ENCODE assay signal across 29 cellular contexts in the genomic region with DNA sequence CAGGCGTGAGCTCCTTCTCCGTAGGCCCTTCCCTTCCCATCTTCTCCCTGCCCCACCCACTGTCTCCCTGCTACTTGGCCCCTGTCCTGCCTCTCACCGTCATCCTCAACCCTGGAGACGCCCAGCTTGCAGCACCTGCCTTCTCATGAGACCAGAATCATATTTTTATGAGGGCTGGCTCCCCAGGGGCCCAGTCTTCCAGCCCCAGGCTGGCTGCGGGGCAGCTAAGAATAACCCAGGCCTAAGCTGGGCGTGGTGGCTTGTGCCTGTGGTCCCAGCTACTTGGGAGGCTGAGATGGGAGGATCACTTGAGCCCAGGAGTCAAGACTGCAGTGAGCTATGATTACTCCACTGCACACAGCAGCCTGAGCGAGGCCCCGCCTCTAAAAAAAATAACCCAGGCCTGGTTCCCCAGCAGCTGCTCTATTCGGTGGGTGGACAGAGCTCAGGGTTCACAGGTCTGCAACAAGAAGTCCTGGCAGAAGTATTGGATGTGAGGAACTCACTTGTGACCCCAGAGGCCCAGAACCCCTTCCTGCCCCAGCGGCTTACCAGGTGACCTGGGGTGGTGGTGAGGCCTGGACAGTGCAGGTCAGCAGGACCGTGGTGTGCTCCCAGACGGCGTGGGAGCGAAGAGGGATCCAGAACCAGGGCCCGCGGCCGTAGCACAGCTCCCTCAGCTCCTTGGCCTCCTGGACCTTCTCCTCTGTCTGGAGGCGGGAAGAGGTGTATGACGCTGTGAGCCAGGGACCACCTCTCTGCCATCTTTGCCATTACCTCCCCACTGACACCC. TPM values are rescaled to one million over a fixed set of nuclear protein-coding genes. Genes with fewer than 3 reads are reported as not detected.
DNase-seq lines count a peak whose midpoint lies in the region; ATAC-seq and TF ChIP-seq lines count a peak whose summit lies in the region.
"Had no signal": no experiment of that assay in that cellular context is flagged by ENCODE, and none has a peak within 500 bp of the region (broad histone marks: within the 10 kb centered on the region; RNA-seq: fewer than 3 reads in every experiment).

No MANE protein-coding gene starts in this region.

- no peak overlapping the region for H2BK120ac ChIP-seq in neuronal stem cell (ENCODE audit: low read depth, low read length)

- peak overlapping the region; percentile 9 for H3K14ac ChIP-seq in neuronal stem cell (ENCODE audit: low read length)

- H2BK12ac ChIP-seq in neuronal stem cell (ENCODE audit: low read length): no peak overlapping the region

- H4K8ac ChIP-seq in neuronal stem cell (ENCODE audit: low read depth, low read length): no peak overlapping the region

- H3K27me3 ChIP-seq in left ventricle myocardium inferior (ENCODE audit: low read depth) (no peaks in the 10 kb centered on the region), duodenal mucosa (ENCODE audit: control insufficient read depth in 1 of 2, insufficient read depth in 2 of 2, low read length in 2 of 2) (no peaks in the 10 kb centered on the region), neuronal stem cell (ENCODE audit: control insufficient read depth in 3 of 3, insufficient read depth in 3 of 3, low read depth in 1 of 3, low read length in 3 of 3) (peaks cover 0 to 20% (median 0%) of the 10 kb centered on the region in 3 experiments), transverse colon (no peaks in the 10 kb centered on the region), body of pancreas (no peaks in the 10 kb centered on the region)
- H3K27me3 ChIP-seq: SJSA1 had no signal

- H3K4me3 ChIP-seq in left ventricle myocardium inferior (no peak overlapping the region), duodenal mucosa (ENCODE audit: low read depth in 1 of 2, low read length in 2 of 2) (no peak overlapping the region), neuronal stem cell (ENCODE audit: low read length in 2 of 2) (no peak overlapping the region), transverse colon (no peak overlapping the region), body of pancreas (no peak overlapping the region)
- H3K4me3 ChIP-seq: A549, prostate gland, SJSA1 had no signal

- H2AFZ ChIP-seq in neuronal stem cell (ENCODE audit: low read length): no peak overlapping the region

- no peak for TF ChIP-seq EP300 in transverse colon (IDR thresholded peaks at IDR 0.05; ENCODE audit: low read depth)

- TF ChIP-seq CTCF in left ventricle myocardium inferior (IDR thresholded peaks at IDR 0.05; ENCODE audit: borderline replicate concordance): no peak
- TF ChIP-seq CTCF in transverse colon (IDR thresholded peaks at IDR 0.05): no peak
- no peak for TF ChIP-seq CTCF in body of pancreas (IDR thresholded peaks at IDR 0.05)

- ATAC-seq in Right ventricle myocardium superior (ENCODE audit: poor library complexity) (no peak), GM18873 (IDR thresholded peaks at IDR 0.05; ENCODE audit: low FRiP score, unreplicated experiment) (no peak), body of pancreas (no peak)
- ATAC-seq: A549; activated naive CD4-positive, alpha-beta T cell treated with anti-CD3 and anti-CD28 coated beads, Interleukin-2, amount 50 U/mL, for 72 hours had no signal

- TF ChIP-seq POLR2A in transverse colon (IDR thresholded peaks at IDR 0.05): no peak
- TF ChIP-seq POLR2A in body of pancreas (IDR thresholded peaks at IDR 0.05): no peak

- intact Hi-C loops in left ventricle myocardium inferior (cut with micrococcal nuclease): no loop called here
- intact Hi-C loops in Right ventricle myocardium superior (cut with DNase I): no loop called here
- intact Hi-C loops in transverse colon (cut with DNase I; ENCODE audit: low total_unique reads): no loop called here
- intact Hi-C loops in body of pancreas (cut with DNase I): no loop called here

- H3K79me1 ChIP-seq in neuronal stem cell (ENCODE audit: low read depth, low read length): no peaks in the 10 kb centered on the region

- H2AK5ac ChIP-seq in neuronal stem cell (ENCODE audit: low read depth, low read length): peak overlapping the region; percentile 89

- peak overlapping the region; percentile 11 for H3K23ac ChIP-seq in neuronal stem cell (ENCODE audit: low read depth, low read length, poor library complexity)

- H3K4me1 ChIP-seq in left ventricle myocardium inferior (peaks cover 84% of the 10 kb centered on the region), duodenal mucosa (ENCODE audit: control insufficient read depth in 1 of 2, insufficient read depth in 2 of 2, low read length in 2 of 2) (peaks cover 20 to 39% of the 10 kb centered on the region in 2 donors), neuronal stem cell (ENCODE audit: control insufficient read depth in 2 of 2, insufficient read depth in 1 of 2, low read depth in 1 of 2, low read length in 2 of 2) (peaks cover 0 to 12% of the 10 kb centered on the region in 2 donors), transverse colon (peaks cover 0 to 11% (median 9%) of the 10 kb centered on the region in 4 donors), body of pancreas (peaks cover 24% of the 10 kb centered on the region)
- H3K4me1 ChIP-seq: prostate gland had no signal

- H2BK5ac ChIP-seq in neuronal stem cell (ENCODE audit: low read length): peak overlapping the region; percentile 19

- peak overlapping the region; percentile 45 for H3K18ac ChIP-seq in neuronal stem cell (ENCODE audit: low read length)

- peak overlapping the region; percentile 96 for H3K27ac ChIP-seq in left ventricle myocardium inferior (replicated peaks)
- H3K27ac ChIP-seq in duodenal mucosa (ENCODE audit: low read depth, low read length): peak overlapping the region; percentile 1
- no peak overlapping the region for H3K27ac ChIP-seq in neuronal stem cell (replicated peaks; ENCODE audit: low read length)
- H3K27ac ChIP-seq in transverse colon: no peak overlapping the region
- no peak overlapping the region for H3K27ac ChIP-seq in body of pancreas
- H3K27ac ChIP-seq: epithelial cell of prostate, prostate gland, SJSA1 had no signal

- DNase-seq in left ventricle myocardium inferior: no peak
- DNase-seq in Right ventricle myocardium superior: no peak
- DNase-seq in neuronal stem cell (ENCODE audit: low spot score): no peak
- DNase-seq in transverse colon: peak; percentile 53
- no peak for DNase-seq in KBM-7
- no peak for DNase-seq in body of pancreas
- DNase-seq: activated CD4-positive, alpha-beta T cell treated with anti-CD3 and anti-CD28 coated beads, Interleukin-2, amount 10 ng/mL, durations not matched to agents 7 days and 5 days; activated effector memory CD4-positive, alpha-beta T cell treated with Interleukin-2 at 50 U/mL for 16 hours; activated T-cell treated with anti-CD3 and anti-CD28 coated beads, Interleukin-2, amount 50 U/mL, for 1 hour; amygdala; CD4-positive, alpha-beta T cell; effector CD8-positive, alpha-beta T cell; mesenchymal stem cell; NCI-H146; NCI-H2107; NCI-H446; NCI-H82; nucleus accumbens; stimulated activated naive CD4-positive, alpha-beta T cell; T1000 had no signal

- H4K91ac ChIP-seq in neuronal stem cell (ENCODE audit: low read depth, low read length, poor library complexity): no peak overlapping the region

- H3K4ac ChIP-seq in neuronal stem cell (ENCODE audit: low read length): no peak overlapping the region

- peak overlapping the region; percentile 79 for H2BK15ac ChIP-seq in neuronal stem cell (ENCODE audit: low read length)

- no CpG with 5 or more reads among the region's 19 CpGs for WGBS in neuronal stem cell (ENCODE audit: extremely low coverage in 2 of 2, insufficient read length in 2 of 2, insufficient replicate concordance in 1 of 2), 2 donors
- 77% methylated on average over 19 of the region's 19 CpGs; no CpG with 5 or more reads in 1 of the 2 donors for WGBS in transverse colon (ENCODE audit: low coverage in 1 of 2), 2 donors
- WGBS in body of pancreas, 2 donors: 86% methylated on average over 13 to 19 of the region's 19 CpGs

- H3K36me3 ChIP-seq in left ventricle myocardium inferior: peaks cover 37% of the 10 kb centered on the region
- no peaks in the 10 kb centered on the region for H3K36me3 ChIP-seq in duodenal mucosa (ENCODE audit: control insufficient read depth in 1 of 2, insufficient read depth in 2 of 2, low read length in 2 of 2)
- H3K36me3 ChIP-seq in neuronal stem cell (replicated peaks in 1 of 2; ENCODE audit: control insufficient read depth in 2 of 2, insufficient read depth in 2 of 2, low read length in 2 of 2): no peaks in the 10 kb centered on the region
- H3K36me3 ChIP-seq in transverse colon: no peaks in the 10 kb centered on the region
- no peaks in the 10 kb centered on the region for H3K36me3 ChIP-seq in body of pancreas (replicated peaks in 1 of 2; ENCODE audit: insufficient read depth in 1 of 2, low read depth in 2 of 2)
- H3K36me3 ChIP-seq: prostate gland, SJSA1 had no signal

- H3K9me3 ChIP-seq in left ventricle myocardium inferior (replicated peaks) (no peaks in the 10 kb centered on the region), duodenal mucosa (ENCODE audit: control insufficient read depth in 1 of 2, low read length in 2 of 2) (no peaks in the 10 kb centered on the region), neuronal stem cell (replicated peaks in 1 of 2; ENCODE audit: control insufficient read depth in 2 of 2, insufficient read depth in 1 of 2, low read depth in 1 of 2, low read length in 2 of 2) (no peaks in the 10 kb centered on the region), transverse colon (no peaks in the 10 kb centered on the region), body of pancreas (no peaks in the 10 kb centered on the region)
- H3K9me3 ChIP-seq: A549, prostate gland, SJSA1 had no signal

- H3K9ac ChIP-seq in duodenal mucosa (ENCODE audit: low read depth in 1 of 2, low read length in 2 of 2) (peak overlapping the region in 1 of 2 donors; percentile 43), neuronal stem cell (ENCODE audit: low read depth, low read length, poor library complexity) (peak overlapping the region; percentile 25)

- no peak overlapping the region for H3K4me2 ChIP-seq in neuronal stem cell (ENCODE audit: insufficient read depth, low read length, poor library complexity, severe bottlenecking)
- H3K4me2 ChIP-seq: A549 had no signal

- in situ Hi-C loops in transverse colon (cut with MboI; ENCODE audit: low pct_ligation_motif_present in 1 of 4, low pct_unique_long_range_greater_than_20kb in 1 of 4, low sequenced_read_pairs in 3 of 4): no loop called here
- in situ Hi-C loops in KBM-7 (cut with MboI; ENCODE audit: low pct_unique_long_range_greater_than_20kb, low sequenced_read_pairs): no loop called here

RNA-seq across cellular contexts. Expression of gene MYOM3, which starts 6.4 kb away (rescaled TPM):
- total RNA-seq in left ventricle myocardium inferior (440 TPM), Right ventricle myocardium superior (396 TPM), transverse colon (1 to 10 TPM in 3 of 4 donors, under 1 TPM in 1; 0.60 to 7.5 (median 3.0) TPM), body of pancreas (1 to 10 TPM; 2.3 to 4.3 TPM)
- 0.18 TPM for polyA plus RNA-seq in neuronal stem cell (2013, experiment 1 of 2)
- 0.10 TPM for polyA plus RNA-seq in neuronal stem cell (2013, experiment 2 of 2)
- total RNA-seq: activated CD4-positive, alpha-beta T cell treated with anti-CD3 and anti-CD28 coated beads, Interleukin-2, amount 10 ng/mL, durations not matched to agents 7 days and 5 days; activated naive CD4-positive, alpha-beta T cell treated with anti-CD3 and anti-CD28 coated beads, Interleukin-2, amount 50 U/mL, for 72 hours; CD4-positive, alpha-beta T cell; H4 had no signal

RNA-seq across cellular contexts. Expression of gene IL22RA1, which starts 37.4 kb away (rescaled TPM):
- total RNA-seq in left ventricle myocardium inferior (0.14 TPM), Right ventricle myocardium superior (0.16 TPM), transverse colon (10 to 100 TPM in 3 of 4 donors, 1 to 10 TPM in 1; 4.4 to 29.2 (median 27.3) TPM), body of pancreas (100 to 1,000 TPM in 1 of 2 donors, 10 to 100 TPM in 1; 49.1 to 133 TPM)
- polyA plus RNA-seq in neuronal stem cell (2013, experiment 1 of 2): 0.03 TPM
- polyA plus RNA-seq in neuronal stem cell (2013, experiment 2 of 2): 0.03 TPM
- total RNA-seq: activated CD4-positive, alpha-beta T cell treated with anti-CD3 and anti-CD28 coated beads, Interleukin-2, amount 10 ng/mL, durations not matched to agents 7 days and 5 days; activated naive CD4-positive, alpha-beta T cell treated with anti-CD3 and anti-CD28 coated beads, Interleukin-2, amount 50 U/mL, for 72 hours; CD4-positive, alpha-beta T cell; urinary bladder had no signal

Comparison
In these comparisons a context has a peak if more than half of its experiments do, and no peak if none do; other contexts are left out.
1. H3K27ac ChIP-seq: peak in left ventricle myocardium inferior (single experiment) and duodenal mucosa (single experiment); none in neuronal stem cell (single experiment), transverse colon (0 of 4) and body of pancreas (0 of 4).
2. RNA of gene MYOM3, which starts 6.4 kb away (total RNA-seq): 440 TPM in left ventricle myocardium inferior (single experiment) and 396 TPM in Right ventricle myocardium superior (single experiment); 2.3 to 4.3 TPM in body of pancreas and 0.60 to 7.5 TPM in transverse colon; every median in the first group is over 10 times any median in the second.